In the genomic region with DNA sequence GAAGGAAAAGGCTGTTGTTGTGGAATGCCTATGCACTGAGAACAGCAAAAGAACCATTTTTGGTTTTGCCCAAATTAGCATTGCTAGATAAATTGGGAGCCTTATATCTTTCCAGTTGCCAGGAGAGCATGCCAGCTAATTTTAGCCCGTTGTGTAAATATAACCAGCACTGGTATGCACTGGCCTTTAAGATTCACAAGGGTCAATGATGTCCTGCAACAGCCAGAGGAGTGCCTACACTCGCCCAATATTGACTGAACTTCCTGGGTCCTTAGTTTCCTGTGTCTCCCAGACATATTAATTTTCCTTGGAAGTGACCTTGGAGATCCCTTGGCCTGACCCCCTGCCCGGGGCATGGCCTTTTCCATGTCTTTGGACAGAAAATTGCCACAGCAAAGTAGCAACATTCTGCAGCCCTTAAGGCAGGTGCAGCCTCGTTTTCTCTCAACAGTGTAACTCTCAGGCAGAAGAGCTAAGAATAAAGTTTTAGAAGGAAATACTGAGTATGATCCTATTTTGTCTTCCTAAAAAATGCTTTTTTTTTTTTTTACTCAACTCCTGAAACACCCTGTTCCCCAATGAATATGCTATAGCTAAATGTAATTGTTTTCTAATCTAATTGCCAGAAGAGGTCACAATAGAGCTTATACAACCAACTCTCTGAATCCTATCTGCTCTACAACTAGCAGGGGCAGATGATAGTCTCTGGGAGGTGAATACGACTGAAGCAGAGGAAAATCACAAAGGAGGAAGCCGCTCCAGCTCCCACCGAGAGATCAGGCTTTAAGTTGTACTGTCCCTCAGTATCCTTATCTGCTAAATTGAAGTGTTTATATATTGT, we compare ENCODE assay signal across 8 cellular contexts.
A peak's percentile ranks its signal among the peaks of the same experiment; 100 is the strongest.
DNase-seq lines count a peak whose midpoint lies in the region; ATAC-seq, FAIRE-seq and TF ChIP-seq lines count a peak whose summit lies in the region.

No MANE protein-coding gene starts in this region.

- no peaks in the 10 kb centered on the region for H3K27me3 ChIP-seq in CD4-positive, alpha-beta memory T cell (ENCODE audit: insufficient read depth, low read length)
- H3K27me3 ChIP-seq in K562 (ENCODE audit: control insufficient read depth in 2 of 2, insufficient read depth in 2 of 2, low read length in 2 of 2), result no peaks in the 10 kb centered on the region

- H3K36me3 Mint-ChIP-seq in CD4-positive, alpha-beta memory T cell, result no peaks in the 10 kb centered on the region
- H3K36me3 Mint-ChIP-seq in effector memory CD8-positive, alpha-beta T cell (ENCODE audit: insufficient read depth), result no peaks in the 10 kb centered on the region

- peak overlapping the region in 1 of 7 donors; percentile 36 for H3K27ac Mint-ChIP-seq in CD4-positive, alpha-beta memory T cell
- H3K27ac Mint-ChIP-seq in effector memory CD8-positive, alpha-beta T cell, result no peak overlapping the region

- no peaks in the 10 kb centered on the region for H3K9me1 ChIP-seq in K562 (ENCODE audit: control insufficient read depth, insufficient read depth, low read length)

- no peaks in the 10 kb centered on the region for H3K4me1 Mint-ChIP-seq in CD4-positive, alpha-beta memory T cell
- H3K4me1 Mint-ChIP-seq in effector memory CD8-positive, alpha-beta T cell (ENCODE audit: low read depth in 2 of 2), result no peaks in the 10 kb centered on the region

- TF ChIP-seq RAD21 in K562 (CRISPR knock-in tag; conservative IDR thresholded peaks at IDR 0.05 in 1 of 2, IDR thresholded peaks at IDR 0.05 in 1 of 2), result peak; percentile 51 to 61

- H3K9ac ChIP-seq in K562 (ENCODE audit: insufficient read depth in 1 of 2, low read depth in 2 of 2, low read length in 2 of 2), result no peak overlapping the region

- no peaks in the 10 kb centered on the region for H3K79me2 ChIP-seq in K562 (ENCODE audit: control insufficient read depth, insufficient read depth, low read length)

- intact Hi-C loops in CD4-positive, alpha-beta memory T cell (cut with micrococcal nuclease), result loop anchor here (1.0 kb wide), 2 partner anchors 82 to 163 kb away; no protein-coding TSS in a partner anchor
- intact Hi-C loops in K562 (cut with micrococcal nuclease), result loop anchor here (2.0 kb wide), 1 partner anchor 162 kb away; no protein-coding TSS in a partner anchor

- H3K4me2 ChIP-seq in K562 (ENCODE audit: insufficient read depth, low read length), result no peak overlapping the region

- H3K27ac ChIP-seq in CD4-positive, alpha-beta memory T cell (ENCODE audit: low read depth, low read length), result no peak overlapping the region
- no peak overlapping the region for H3K27ac ChIP-seq in K562 (ENCODE audit: extremely low read depth, low read depth, low read length)

- H3K36me3 ChIP-seq in CD4-positive, alpha-beta memory T cell (ENCODE audit: insufficient read depth, low read length), result no peaks in the 10 kb centered on the region
- H3K36me3 ChIP-seq in K562 (ENCODE audit: control insufficient read depth, insufficient read depth, low read length), result no peaks in the 10 kb centered on the region

- no TSS peak for BruUV-seq in K562 (replicated peaks; lab: Mats Ljungman, UMichigan)

- TF ChIP-seq CTCF in K562 (IDR thresholded peaks at IDR 0.05 in 2 of 3, conservative IDR thresholded peaks at IDR 0.05 in 1 of 3; ENCODE audit: insufficient read depth in 2 of 3, low read depth in 1 of 3, low read length in 3 of 3), result peak; percentile 5 to 52 (median 10); a peak in 3 of 6 replicates

- CTCF ChIA-PET in CD4-positive, alpha-beta memory T cell (lab: Charles Lee; ENCODE audit: partially characterized antibody), result interaction anchor here (0.7 to 7.3 kb wide), 18 partner anchors 9 to 193 kb away, joined by 3 to 156 read pairs (median 4); no protein-coding TSS in a partner anchor
- CTCF ChIA-PET in K562 (lab: Yijun Ruan, JAX; ENCODE audit: low intra/inter-chr PET ratio), result interaction anchor here (1.7 kb wide), 1 partner anchor 164 kb away, joined by 8 read pairs; no protein-coding TSS in a partner anchor

- DNase-seq in CD4-positive, alpha-beta memory T cell, result peak in 4 of 5 donors; percentile 22 to 29 (median 24)
- DNase-seq in KBM-7 (peak; percentile 46), K562 (ENCODE audit: extremely low read depth in 1 of 4, low spot score in 3 of 4) (peak in 2 of 4 experiments; percentile 26 to 36), left lobe of liver (ENCODE audit: low spot score) (no peak), UCSD-AML1 (lab: John Stamatoyannopoulos, UW; ENCODE audit: unreplicated experiment) (no peak), NCI-H2171 treated with DMSO at 0.1 percent for 48 hours (lab: John Stamatoyannopoulos, UW) (no peak), NCI-H1930 (lab: John Stamatoyannopoulos, UW) (no peak)
- no peak for DNase-seq in effector memory CD8-positive, alpha-beta T cell

- POLR2A ChIA-PET in CD4-positive, alpha-beta memory T cell (lab: Charles Lee; ENCODE audit: partially characterized antibody), result interaction anchor here (0.6 to 1.4 kb wide), 2 partner anchors 74 to 113 kb away, joined by 3 to 6 read pairs; no protein-coding TSS in a partner anchor
- POLR2A ChIA-PET in K562 (lab: Yijun Ruan, JAX), result interaction anchor here (0.6 to 1.0 kb wide), 2 partner anchors 9 to 74 kb away, joined by 6 to 7 read pairs; no protein-coding TSS in a partner anchor

- in situ Hi-C loops in KBM-7 (cut with MboI; ENCODE audit: low pct_unique_long_range_greater_than_20kb, low sequenced_read_pairs) (no loop called here), K562 (cut with MboI) (no loop called here)

- peaks cover 0 to 1% (median under 1%) of the 10 kb centered on the region in 8 donors for H3K9me3 Mint-ChIP-seq in CD4-positive, alpha-beta memory T cell
- H3K9me3 Mint-ChIP-seq in effector memory CD8-positive, alpha-beta T cell, result no peaks in the 10 kb centered on the region

- no peaks in the 10 kb centered on the region for H3K9me3 ChIP-seq in CD4-positive, alpha-beta memory T cell (ENCODE audit: control insufficient read depth in 1 of 2, low read length in 2 of 2)
- H3K9me3 ChIP-seq in K562 (replicated peaks; ENCODE audit: control insufficient read depth, insufficient read depth, low read depth, low read length), result peaks cover 3% of the 10 kb centered on the region; the same call in 1 of the 2 replicates

- H3K4me3 ChIP-seq in CD4-positive, alpha-beta memory T cell (ENCODE audit: low read length in 2 of 2), result no peak overlapping the region
- H3K4me3 ChIP-seq in K562, result no peak overlapping the region

- TF ChIP-seq POLR2A in K562 (conservative IDR thresholded peaks at IDR 0.05), result no peak

- no peak overlapping the region for H2AFZ ChIP-seq in K562 (ENCODE audit: low read depth, low read length)

- ATAC-seq in K562 (peak; percentile 70), left lobe of liver (peak; percentile 83)
- no peak for ATAC-seq in effector memory CD8-positive, alpha-beta T cell (replicated peaks)

- no peaks in the 10 kb centered on the region for H3K27me3 Mint-ChIP-seq in CD4-positive, alpha-beta memory T cell
- H3K27me3 Mint-ChIP-seq in effector memory CD8-positive, alpha-beta T cell, result peaks cover 0 to 8% of the 10 kb centered on the region in 2 donors

- H4K20me1 ChIP-seq in K562 (replicated peaks; ENCODE audit: control insufficient read depth, insufficient read depth, low read length), result no peaks in the 10 kb centered on the region

- H3K4me1 ChIP-seq in CD4-positive, alpha-beta memory T cell (ENCODE audit: insufficient read depth, low read length), result no peaks in the 10 kb centered on the region
- H3K4me1 ChIP-seq in K562 (replicated peaks in 1 of 2; ENCODE audit: control insufficient read depth in 2 of 2, insufficient read depth in 2 of 2, low read length in 2 of 2), result no peaks in the 10 kb centered on the region

- no peak for TF ChIP-seq EP300 in K562 (IDR thresholded peaks at IDR 0.05; ENCODE audit: low read length)

- WGBS in K562 (ENCODE audit: insufficient coverage, low coverage, missing lambda C conversion rate), result 8% methylated on average over 7 of the region's 7 CpGs

- no peak for FAIRE-seq in K562 (lab: Jason Lieb, UNC)

- H3K4me3 Mint-ChIP-seq in CD4-positive, alpha-beta memory T cell, result no peak overlapping the region
- no peak overlapping the region for H3K4me3 Mint-ChIP-seq in effector memory CD8-positive, alpha-beta T cell

TF ChIP-seq in K562, 482 proteins besides CTCF, POLR2A, EP300 and RAD21:
- TF ChIP-seq OTX1 (CRISPR knock-in tag; IDR thresholded peaks at IDR 0.05) (no peak), KLF10 (CRISPR knock-in tag; IDR thresholded peaks at IDR 0.05) (no peak), POLR2G (IDR thresholded peaks at IDR 0.05; ENCODE audit: low read depth, low read length) (no peak), DMBX1 (CRISPR knock-in tag; IDR thresholded peaks at IDR 0.05; ENCODE audit: borderline replicate concordance) (no peak), MNT (conservative IDR thresholded peaks at IDR 0.05) (no peak)
- TF ChIP-seq, protein P1, sequence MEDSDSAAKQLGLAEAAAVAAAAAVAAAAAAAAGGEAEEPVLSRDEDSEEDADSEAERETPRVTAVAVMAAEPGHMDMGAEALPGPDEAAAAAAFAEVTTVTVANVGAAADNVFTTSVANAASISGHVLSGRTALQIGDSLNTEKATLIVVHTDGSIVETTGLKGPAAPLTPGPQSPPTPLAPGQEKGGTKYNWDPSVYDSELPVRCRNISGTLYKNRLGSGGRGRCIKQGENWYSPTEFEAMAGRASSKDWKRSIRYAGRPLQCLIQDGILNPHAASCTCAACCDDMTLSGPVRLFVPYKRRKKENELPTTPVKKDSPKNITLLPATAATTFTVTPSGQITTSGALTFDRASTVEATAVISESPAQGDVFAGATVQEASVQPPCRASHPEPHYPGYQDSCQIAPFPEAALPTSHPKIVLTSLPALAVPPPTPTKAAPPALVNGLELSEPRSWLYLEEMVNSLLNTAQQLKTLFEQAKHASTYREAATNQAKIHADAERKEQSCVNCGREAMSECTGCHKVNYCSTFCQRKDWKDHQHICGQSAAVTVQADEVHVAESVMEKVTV (CRISPR knock-in tag; IDR thresholded peaks at IDR 0.05), result peak; percentile 43; the same call in 1 of the 2 replicates

Comparison
In these comparisons a context has a peak if more than half of its experiments do, and no peak if none do; other contexts are left out.
1. DNase-seq: peak in CD4-positive, alpha-beta memory T cell (4 of 5) and KBM-7 (single experiment); none in left lobe of liver (single experiment), effector memory CD8-positive, alpha-beta T cell (0 of 3), UCSD-AML1 (single experiment), NCI-H2171 treated with DMSO at 0.1 percent for 48 hours (single experiment) and NCI-H1930 (0 of 2).